19 cellular contexts compared by ENCODE assay signal in the genomic region with DNA sequence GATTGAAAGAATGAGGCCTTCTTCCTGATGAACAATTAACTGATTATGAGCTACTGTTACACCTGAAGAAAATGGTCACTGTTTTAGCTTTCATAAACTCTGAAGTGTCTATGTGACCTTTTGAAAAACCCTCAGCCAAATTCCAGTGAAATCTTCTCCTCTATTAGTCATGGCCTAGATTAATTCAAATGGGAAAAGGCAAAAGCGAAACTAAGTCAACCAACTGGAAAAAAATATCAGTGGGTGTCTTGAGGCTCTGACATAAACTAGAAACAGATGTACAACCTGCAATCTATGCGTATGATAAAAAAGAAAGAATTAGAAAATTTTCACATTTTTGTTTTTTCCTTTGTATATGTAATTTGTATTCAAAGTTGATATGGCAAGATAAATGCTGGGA.
DNase-seq lines count a peak whose midpoint lies in the region; ATAC-seq and TF ChIP-seq lines count a peak whose summit lies in the region.
"Had no signal": no experiment of that assay in that cellular context is flagged by ENCODE, and none has a peak within 500 bp of the region (broad histone marks: within the 10 kb centered on the region; RNA-seq: fewer than 3 reads in every experiment).

No MANE protein-coding gene starts in this region.

- no peaks in the 10 kb centered on the region for H3K36me3 ChIP-seq in left lung
- H3K36me3 ChIP-seq in endodermal cell (ENCODE audit: control insufficient read depth, insufficient read depth, low read length), result no peaks in the 10 kb centered on the region
- H3K36me3 ChIP-seq: spleen had no signal

- intact Hi-C loops in left lung (cut with DNase I), result no loop called here

- in situ Hi-C loops in ACHN (cut with HindIII; ENCODE audit: low pct_ligation_motif_present, low pct_unique_long_range_greater_than_20kb, low sequenced_read_pairs), result no loop called here
- in situ Hi-C loops in astrocyte of the spinal cord (cut with HindIII; ENCODE audit: low sequenced_read_pairs), result no loop called here

- no peak overlapping the region for H3K27ac Mint-ChIP-seq in endodermal cell
- H3K27ac Mint-ChIP-seq: activated naive CD4-positive, alpha-beta T cell treated with anti-CD3 and anti-CD28 coated beads, Interleukin-2, amount 50 U/mL, for 24 hours had no signal

- no peak overlapping the region for H3K4me3 Mint-ChIP-seq in endodermal cell
- H3K4me3 Mint-ChIP-seq: activated naive CD4-positive, alpha-beta T cell treated with anti-CD3 and anti-CD28 coated beads, Interleukin-2, amount 50 U/mL, for 24 hours had no signal

- peak; percentile 59 for DNase-seq in ACHN
- peak; percentile 13 for DNase-seq in HCEC 1CT
- peak; percentile 71 for DNase-seq in astrocyte of the spinal cord (ENCODE audit: low read depth, low spot score)
- no peak for DNase-seq in left lung
- no peak for DNase-seq in SKM-1 treated with dmso at 0.1 percent for 144 hours (lab: John Stamatoyannopoulos, UW; ENCODE audit: unreplicated experiment)
- no peak for DNase-seq in endodermal cell
- DNase-seq in activated T-cell treated with anti-CD3 and anti-CD28 coated beads for 4 hours, result no peak
- DNase-seq: activated CD8-positive, alpha-beta memory T cell treated with anti-CD3 and anti-CD28 coated beads, Interleukin-2, amount 50 U/mL, for 4 hours; AML-193; hypothalamus; KG1; NCI-H1436 treated with DMSO at 0.1 percent for 48 hours; NCI-H526; spleen; T-helper 1 cell had no signal

- TF ChIP-seq CTCF in astrocyte of the spinal cord (IDR thresholded peaks at IDR 0.05; ENCODE audit: low read depth, low read length), result no peak
- TF ChIP-seq CTCF in left lung (IDR thresholded peaks at IDR 0.05), result no peak
- TF ChIP-seq CTCF in endodermal cell (conservative IDR thresholded peaks at IDR 0.05), result no peak

- no peaks in the 10 kb centered on the region for H3K4me1 Mint-ChIP-seq in endodermal cell
- H3K4me1 Mint-ChIP-seq: activated naive CD4-positive, alpha-beta T cell treated with anti-CD3 and anti-CD28 coated beads, Interleukin-2, amount 50 U/mL, for 24 hours had no signal

- H3K27ac ChIP-seq in left lung (no peak overlapping the region), endodermal cell (ENCODE audit: low read depth, low read length) (no peak overlapping the region)
- H3K27ac ChIP-seq: spleen had no signal

- H3K4me1 ChIP-seq in left lung (no peaks in the 10 kb centered on the region), endodermal cell (ENCODE audit: control insufficient read depth, insufficient read depth, low read length) (no peaks in the 10 kb centered on the region)
- H3K4me1 ChIP-seq: spleen had no signal

- no peak overlapping the region for H3K4me3 ChIP-seq in astrocyte of the spinal cord (ENCODE audit: low read depth, low read length)
- H3K4me3 ChIP-seq in left lung, result no peak overlapping the region
- no peak overlapping the region for H3K4me3 ChIP-seq in endodermal cell (ENCODE audit: low read length)
- H3K4me3 ChIP-seq: spleen had no signal

- 94 to 96% methylated on average over 2 of the region's 2 CpGs for WGBS in endodermal cell (ENCODE audit: insufficient coverage in 1 of 2, insufficient read length in 1 of 2), 2 experiments

- H3K9me3 ChIP-seq in left lung (no peaks in the 10 kb centered on the region), endodermal cell (ENCODE audit: control insufficient read depth, low read length) (no peaks in the 10 kb centered on the region)
- H3K9me3 ChIP-seq: spleen had no signal

- ATAC-seq in left lung, result peak; percentile 37
- no peak for ATAC-seq in HG03045 (IDR thresholded peaks at IDR 0.05; ENCODE audit: unreplicated experiment)
- ATAC-seq: activated CD4-positive, CD25-positive, alpha-beta regulatory T cell treated with anti-CD3 and anti-CD28 coated beads, Interleukin-2, amount 50 U/mL, for 24 hours; Panc1 had no signal

- no peaks in the 10 kb centered on the region for H3K9me3 Mint-ChIP-seq in endodermal cell
- H3K9me3 Mint-ChIP-seq: activated naive CD4-positive, alpha-beta T cell treated with anti-CD3 and anti-CD28 coated beads, Interleukin-2, amount 50 U/mL, for 24 hours had no signal

- H3K9ac ChIP-seq in endodermal cell (ENCODE audit: extremely low read depth, low read length, poor library complexity, severe bottlenecking), result no peak overlapping the region

- no peaks in the 10 kb centered on the region for H3K27me3 Mint-ChIP-seq in endodermal cell (ENCODE audit: insufficient read depth)
- H3K27me3 Mint-ChIP-seq: activated naive CD4-positive, alpha-beta T cell treated with anti-CD3 and anti-CD28 coated beads, Interleukin-2, amount 50 U/mL, for 24 hours had no signal

- no peaks in the 10 kb centered on the region for H3K36me3 Mint-ChIP-seq in endodermal cell (ENCODE audit: low read depth)
- H3K36me3 Mint-ChIP-seq: activated naive CD4-positive, alpha-beta T cell treated with anti-CD3 and anti-CD28 coated beads, Interleukin-2, amount 50 U/mL, for 24 hours had no signal

- H3K27me3 ChIP-seq in left lung, result no peaks in the 10 kb centered on the region
- no peaks in the 10 kb centered on the region for H3K27me3 ChIP-seq in endodermal cell (ENCODE audit: control insufficient read depth, insufficient read depth, low read length, poor library complexity, severe bottlenecking)
- H3K27me3 ChIP-seq: spleen had no signal

Comparison
In these comparisons a context has a peak if more than half of its experiments do, and no peak if none do; other contexts are left out.
1. DNase-seq: peak in ACHN (single experiment), HCEC 1CT (single experiment) and astrocyte of the spinal cord (single experiment); none in left lung (0 of 2), SKM-1 treated with dmso at 0.1 percent for 144 hours (single experiment), endodermal cell (single experiment) and activated T-cell treated with anti-CD3 and anti-CD28 coated beads for 4 hours (single experiment).